8 cellular contexts compared by ENCODE assay signal in genomic region chr10:27744478-27745379, GRCh38. TPM values are rescaled to one million over a fixed set of nuclear protein-coding genes. Genes with fewer than 3 reads are reported as not detected.
A peak's percentile ranks its signal among the peaks of the same experiment; 100 is the strongest.
DNase-seq lines count a peak whose midpoint lies in the region; ATAC-seq, FAIRE-seq and TF ChIP-seq lines count a peak whose summit lies in the region.

No MANE protein-coding gene starts in this region.

- H3K9me3 ChIP-seq in pancreas = no peaks in the 10 kb centered on the region

- peak; percentile 49 for DNase-seq in activated CD4-positive, alpha-beta T cell treated with anti-CD3 and anti-CD28 coated beads for 36 hours
- no peak for DNase-seq in activated CD4-positive, alpha-beta T cell treated with anti-CD3 and anti-CD28 coated beads for 1 hour
- peak; percentile 22 for DNase-seq in activated CD8-positive, alpha-beta memory T cell treated with anti-CD3 and anti-CD28 coated beads, Interleukin-2, amount 50 U/mL, for 4 hours
- DNase-seq in glutamatergic neuron = peak; percentile 52
- peak in 3 of 6 donors; percentile 21 to 82 (median 71) for DNase-seq in pancreas
- no peak for DNase-seq in SKM-1 treated with dmso at 0.1 percent for 144 hours (lab: John Stamatoyannopoulos, UW; ENCODE audit: unreplicated experiment)

- H3K4me3 Mint-ChIP-seq in activated CD4-positive, alpha-beta T cell treated with anti-CD3 and anti-CD28 coated beads for 36 hours = peak overlapping the region; percentile 65
- peak overlapping the region; percentile 97 for H3K4me3 Mint-ChIP-seq in glutamatergic neuron (ENCODE audit: unreplicated experiment)

- no peak overlapping the region for H3K27ac ChIP-seq in pancreas

- intact Hi-C loops in activated CD4-positive, alpha-beta T cell treated with anti-CD3 and anti-CD28 coated beads for 36 hours (cut with DNase I, micrococcal nuclease) = loop anchor here (5.0 kb wide), 5 partner anchors 242 to 1302 kb away; partner anchors contain the start of genes ODAD2 (in 1 of the 2) and RAB18 (in 1 of the 2)
- intact Hi-C loops in pancreas (cut with DNase I) = loop anchor here in 1 of 3 donors (5.0 to 10.0 kb wide), 2 partner anchors 430 to 498 kb away; no protein-coding TSS in a partner anchor

- no peak for ATAC-seq in activated CD4-positive, alpha-beta T cell treated with anti-CD3 and anti-CD28 coated beads for 36 hours
- ATAC-seq in pancreas (peak in 3 of 4 donors; percentile 15 to 17 (median 15)), GM18511 (IDR thresholded peaks at IDR 0.05; ENCODE audit: unreplicated experiment) (no peak), GM21717 (IDR thresholded peaks at IDR 0.05; ENCODE audit: unreplicated experiment) (no peak)

- 3% methylated on average over 80 to 83 of the region's 83 CpGs for WGBS in pancreas, 2 donors

- H3K4me1 Mint-ChIP-seq in activated CD4-positive, alpha-beta T cell treated with anti-CD3 and anti-CD28 coated beads for 36 hours = peaks cover 33% of the 10 kb centered on the region
- peaks cover 14% of the 10 kb centered on the region for H3K4me1 Mint-ChIP-seq in glutamatergic neuron (ENCODE audit: low read depth, unreplicated experiment)

- no peak overlapping the region for H3K27ac Mint-ChIP-seq in activated CD4-positive, alpha-beta T cell treated with anti-CD3 and anti-CD28 coated beads for 36 hours
- H3K27ac Mint-ChIP-seq in glutamatergic neuron (ENCODE audit: unreplicated experiment) = no peak overlapping the region

- POLR2A ChIA-PET in activated CD4-positive, alpha-beta T cell treated with anti-CD3 and anti-CD28 coated beads for 36 hours (lab: Charles Lee) = interaction anchor here (0.5 to 0.6 kb wide), 2 partner anchors 240 to 734 kb away, joined by 3 to 6 read pairs; no protein-coding TSS in a partner anchor

- peaks cover 56% of the 10 kb centered on the region for H3K27me3 Mint-ChIP-seq in activated CD4-positive, alpha-beta T cell treated with anti-CD3 and anti-CD28 coated beads for 36 hours
- peaks cover 33% of the 10 kb centered on the region for H3K27me3 Mint-ChIP-seq in glutamatergic neuron (ENCODE audit: unreplicated experiment)

- no peaks in the 10 kb centered on the region for H3K36me3 ChIP-seq in pancreas

- H3K9me3 Mint-ChIP-seq in activated CD4-positive, alpha-beta T cell treated with anti-CD3 and anti-CD28 coated beads for 36 hours (ENCODE audit: low read depth) = no peaks in the 10 kb centered on the region
- H3K9me3 Mint-ChIP-seq in glutamatergic neuron (ENCODE audit: unreplicated experiment) = peaks cover 13% of the 10 kb centered on the region

- peaks cover 4 to 25% (median 8%) of the 10 kb centered on the region in 3 donors for H3K4me1 ChIP-seq in pancreas

- TF ChIP-seq CTCF in glutamatergic neuron (IDR thresholded peaks at IDR 0.05; ENCODE audit: partially characterized antibody, unreplicated experiment) (no peak), pancreas (IDR thresholded peaks at IDR 0.05) (no peak)

- peak overlapping the region in 2 of 4 donors; percentile 61 to 76 for H3K4me3 ChIP-seq in pancreas

- CTCF ChIA-PET in activated CD4-positive, alpha-beta T cell treated with anti-CD3 and anti-CD28 coated beads for 36 hours (lab: Charles Lee) = interaction anchor here (1.1 to 2.0 kb wide), 2 partner anchors 590 to 623 kb away, joined by 3 to 6 read pairs; no protein-coding TSS in a partner anchor

- FAIRE-seq in pancreas (lab: Jason Lieb, UNC) = no peak

- H3K36me3 Mint-ChIP-seq in activated CD4-positive, alpha-beta T cell treated with anti-CD3 and anti-CD28 coated beads for 36 hours (ENCODE audit: low read depth) = peaks cover 1% of the 10 kb centered on the region
- H3K36me3 Mint-ChIP-seq in glutamatergic neuron (ENCODE audit: unreplicated experiment) = no peaks in the 10 kb centered on the region

- H3K27me3 ChIP-seq in pancreas = peaks cover 4 to 22% (median 14%) of the 10 kb centered on the region in 4 donors

RNA-seq across cellular contexts. Expression of gene MKX, which starts 0.9 kb away (rescaled TPM):
- under 1 TPM; 0.49 to 0.53 TPM for total RNA-seq in activated CD4-positive, alpha-beta T cell treated with anti-CD3 and anti-CD28 coated beads for 36 hours
- 0.42 TPM for total RNA-seq in glutamatergic neuron (ENCODE audit: unreplicated experiment)
- 1 to 10 TPM in 1 of 6 donors, under 1 TPM in 5; 0.05 to 3.9 (median 0.19) TPM for total RNA-seq in pancreas
- polyA plus RNA-seq in pancreas = under 1 TPM; 0.14 to 0.15 TPM

Comparison
In these comparisons a context has a peak if more than half of its experiments do, and no peak if none do; other contexts are left out.
1. DNase-seq: peak in activated CD4-positive, alpha-beta T cell treated with anti-CD3 and anti-CD28 coated beads for 36 hours (single experiment), activated CD8-positive, alpha-beta memory T cell treated with anti-CD3 and anti-CD28 coated beads, Interleukin-2, amount 50 U/mL, for 4 hours (single experiment) and glutamatergic neuron (single experiment); none in activated CD4-positive, alpha-beta T cell treated with anti-CD3 and anti-CD28 coated beads for 1 hour (single experiment) and SKM-1 treated with dmso at 0.1 percent for 144 hours (single experiment).
2. ATAC-seq: peak in pancreas (3 of 4); none in activated CD4-positive, alpha-beta T cell treated with anti-CD3 and anti-CD28 coated beads for 36 hours (single experiment), GM18511 (single experiment) and GM21717 (single experiment).